In genomic region chr1:160797163-160797797, GRCh38 we compare ENCODE assay signal across 14 cellular contexts. TPM values are rescaled to one million over a fixed set of nuclear protein-coding genes. Genes with fewer than 3 reads are reported as not detected.
DNase-seq lines count a peak whose midpoint lies in the region; ATAC-seq and TF ChIP-seq lines count a peak whose summit lies in the region.
"Had no signal": no experiment of that assay in that cellular context is flagged by ENCODE, and none has a peak within 500 bp of the region (broad histone marks: within the 10 kb centered on the region; RNA-seq: fewer than 3 reads in every experiment).

No MANE protein-coding gene starts in this region.

- H3K36me3 Mint-ChIP-seq in activated CD4-positive, alpha-beta T cell treated with anti-CD3 and anti-CD28 coated beads for 36 hours (ENCODE audit: low read depth), result no peaks in the 10 kb centered on the region
- H3K36me3 Mint-ChIP-seq in activated T-helper 17 cell treated with anti-CD3 and anti-CD28 coated beads, Interleukin-2, amount 50 U/mL, for 72 hours (ENCODE audit: low read depth), result peaks cover 10% of the 10 kb centered on the region
- peaks cover 11% of the 10 kb centered on the region for H3K36me3 Mint-ChIP-seq in stimulated activated effector memory CD8-positive, alpha-beta T cell treated with anti-CD3 and anti-CD28 coated beads, Interleukin-12 subunit alpha, Interleukin-12 subunit beta, amount 100 ng/mL, for 72 hours

- no peaks in the 10 kb centered on the region for H3K9me3 Mint-ChIP-seq in activated CD4-positive, alpha-beta T cell treated with anti-CD3 and anti-CD28 coated beads for 36 hours (ENCODE audit: low read depth)
- no peaks in the 10 kb centered on the region for H3K9me3 Mint-ChIP-seq in activated T-helper 17 cell treated with anti-CD3 and anti-CD28 coated beads, Interleukin-2, amount 50 U/mL, for 72 hours
- H3K9me3 Mint-ChIP-seq in stimulated activated effector memory CD8-positive, alpha-beta T cell treated with anti-CD3 and anti-CD28 coated beads, Interleukin-12 subunit alpha, Interleukin-12 subunit beta, amount 100 ng/mL, for 72 hours, result no peaks in the 10 kb centered on the region

- peak overlapping the region; percentile 95 for H3K27ac Mint-ChIP-seq in activated CD4-positive, alpha-beta T cell treated with anti-CD3 and anti-CD28 coated beads for 36 hours
- H3K27ac Mint-ChIP-seq in activated T-helper 17 cell treated with anti-CD3 and anti-CD28 coated beads, Interleukin-2, amount 50 U/mL, for 72 hours, result peak overlapping the region; percentile 82
- peak overlapping the region; percentile 69 for H3K27ac Mint-ChIP-seq in stimulated activated effector memory CD8-positive, alpha-beta T cell treated with anti-CD3 and anti-CD28 coated beads, Interleukin-12 subunit alpha, Interleukin-12 subunit beta, amount 100 ng/mL, for 72 hours

- intact Hi-C loops in activated CD4-positive, alpha-beta T cell treated with anti-CD3 and anti-CD28 coated beads for 36 hours (cut with DNase I, micrococcal nuclease), result loop anchor here (2.0 to 5.0 kb wide), 8 partner anchors 14 to 345 kb away; partner anchors contain the start of genes CD48 (in 1 of the 2) and SLAMF6 (in 1 of the 2)

- H3K27me3 ChIP-seq in foreskin keratinocyte, result peaks cover 3% of the 10 kb centered on the region
- H3K27me3 ChIP-seq: tibial artery had no signal

- H3K27me3 Mint-ChIP-seq in activated CD4-positive, alpha-beta T cell treated with anti-CD3 and anti-CD28 coated beads for 36 hours, result no peaks in the 10 kb centered on the region
- no peaks in the 10 kb centered on the region for H3K27me3 Mint-ChIP-seq in activated T-helper 17 cell treated with anti-CD3 and anti-CD28 coated beads, Interleukin-2, amount 50 U/mL, for 72 hours

- POLR2A ChIA-PET in activated CD4-positive, alpha-beta T cell treated with anti-CD3 and anti-CD28 coated beads for 36 hours (lab: Charles Lee), result interaction anchor here (0.6 to 1.2 kb wide), 6 partner anchors 27 to 243 kb away, joined by 3 to 4 read pairs (median 3); no protein-coding TSS in a partner anchor

- CTCF ChIA-PET in activated CD4-positive, alpha-beta T cell treated with anti-CD3 and anti-CD28 coated beads for 36 hours (lab: Charles Lee), result interaction anchor here (0.5 to 7.3 kb wide), 19 partner anchors 9 to 271 kb away, joined by 3 to 62 read pairs (median 5); no protein-coding TSS in a partner anchor

- H3K4me1 Mint-ChIP-seq in activated CD4-positive, alpha-beta T cell treated with anti-CD3 and anti-CD28 coated beads for 36 hours, result peaks cover 69% of the 10 kb centered on the region
- H3K4me1 Mint-ChIP-seq in activated T-helper 17 cell treated with anti-CD3 and anti-CD28 coated beads, Interleukin-2, amount 50 U/mL, for 72 hours, result peaks cover 65% of the 10 kb centered on the region
- peaks cover 76% of the 10 kb centered on the region for H3K4me1 Mint-ChIP-seq in stimulated activated effector memory CD8-positive, alpha-beta T cell treated with anti-CD3 and anti-CD28 coated beads, Interleukin-12 subunit alpha, Interleukin-12 subunit beta, amount 100 ng/mL, for 72 hours

- H3K4me3 Mint-ChIP-seq in activated CD4-positive, alpha-beta T cell treated with anti-CD3 and anti-CD28 coated beads for 36 hours, result peak overlapping the region; percentile 78
- peak overlapping the region; percentile 83 for H3K4me3 Mint-ChIP-seq in activated T-helper 17 cell treated with anti-CD3 and anti-CD28 coated beads, Interleukin-2, amount 50 U/mL, for 72 hours
- peak overlapping the region; percentile 73 for H3K4me3 Mint-ChIP-seq in stimulated activated effector memory CD8-positive, alpha-beta T cell treated with anti-CD3 and anti-CD28 coated beads, Interleukin-12 subunit alpha, Interleukin-12 subunit beta, amount 100 ng/mL, for 72 hours

- H3K27ac ChIP-seq in foreskin keratinocyte, result no peak overlapping the region
- H3K27ac ChIP-seq: 22Rv1, PC-9, tibial artery had no signal

- no peaks in the 10 kb centered on the region for H3K4me1 ChIP-seq in foreskin keratinocyte
- H3K4me1 ChIP-seq: tibial artery had no signal

- DNase-seq in activated CD4-positive, alpha-beta T cell treated with anti-CD3 and anti-CD28 coated beads for 36 hours, result no peak
- no peak for DNase-seq in activated CD4-positive, alpha-beta T cell treated with anti-CD3 and anti-CD28 coated beads for 4 hours
- peak in 1 of 2 donors; percentile 51 for DNase-seq in stimulated activated effector memory CD8-positive, alpha-beta T cell treated with anti-CD3 and anti-CD28 coated beads, Interleukin-12 subunit alpha, Interleukin-12 subunit beta, amount 100 ng/mL, for 72 hours (ENCODE audit: low spot score in 2 of 2)
- DNase-seq in foreskin keratinocyte, result no peak
- DNase-seq in amygdala (lab: John Stamatoyannopoulos, UW), result no peak
- DNase-seq in EL, result no peak
- DNase-seq: NCI-H1694 treated with DMSO at 0.1 percent for 48 hours, tibial artery had no signal

- TF ChIP-seq CTCF in foreskin keratinocyte (conservative IDR thresholded peaks at IDR 0.05), result no peak

- ATAC-seq in activated CD4-positive, alpha-beta T cell treated with anti-CD3 and anti-CD28 coated beads for 36 hours, result no peak
- peak; percentile 44 for ATAC-seq in HG02759 (IDR thresholded peaks at IDR 0.05; ENCODE audit: unreplicated experiment)
- peak; percentile 5 for ATAC-seq in activated T-helper 17 cell treated with anti-CD3 and anti-CD28 coated beads, Interleukin-2, amount 50 U/mL, for 72 hours (replicated peaks)
- peak; percentile 1 for ATAC-seq in stimulated activated effector memory CD8-positive, alpha-beta T cell treated with anti-CD3 and anti-CD28 coated beads, Interleukin-12 subunit alpha, Interleukin-12 subunit beta, amount 100 ng/mL, for 72 hours
- no peak for ATAC-seq in foreskin keratinocyte

RNA-seq across cellular contexts. Expression of gene LY9, which starts 1.3 kb away (rescaled TPM):
- total RNA-seq in activated CD4-positive, alpha-beta T cell treated with anti-CD3 and anti-CD28 coated beads for 36 hours, result 10 to 100 TPM in 1 of 2 experiments, 1 to 10 TPM in 1; 10.0 to 11.0 TPM
- 1 to 10 TPM; 1.9 to 3.2 TPM for total RNA-seq in activated T-helper 17 cell treated with anti-CD3 and anti-CD28 coated beads, Interleukin-2, amount 50 U/mL, for 72 hours
- total RNA-seq in foreskin keratinocyte, result not detected in 2 replicates
- not detected in 2 replicates for polyA plus RNA-seq in foreskin keratinocyte
- total RNA-seq: HT1080, lung microvascular endothelial cell had no signal

RNA-seq across cellular contexts. Expression of gene SLAMF7, which starts 58.2 kb away (rescaled TPM):
- 10 to 100 TPM; 35.9 to 40.3 TPM for total RNA-seq in activated CD4-positive, alpha-beta T cell treated with anti-CD3 and anti-CD28 coated beads for 36 hours
- 10 to 100 TPM in 1 of 2 donors, 1 to 10 TPM in 1; 4.5 to 15.0 TPM for total RNA-seq in activated T-helper 17 cell treated with anti-CD3 and anti-CD28 coated beads, Interleukin-2, amount 50 U/mL, for 72 hours
- total RNA-seq in foreskin keratinocyte, result 4.7 and 8.7 TPM in 2 replicates
- 3.1 and 5.4 TPM in 2 replicates for polyA plus RNA-seq in foreskin keratinocyte
- total RNA-seq: lung microvascular endothelial cell had no signal

Comparison
In these comparisons a context has a peak if more than half of its experiments do, and no peak if none do; other contexts are left out.
1. ATAC-seq: peak in HG02759 (single experiment), activated T-helper 17 cell treated with anti-CD3 and anti-CD28 coated beads, Interleukin-2, amount 50 U/mL, for 72 hours (single experiment) and stimulated activated effector memory CD8-positive, alpha-beta T cell treated with anti-CD3 and anti-CD28 coated beads, Interleukin-12 subunit alpha, Interleukin-12 subunit beta, amount 100 ng/mL, for 72 hours (single experiment); none in activated CD4-positive, alpha-beta T cell treated with anti-CD3 and anti-CD28 coated beads for 36 hours (single experiment) and foreskin keratinocyte (single experiment).
2. Peak in every context shown above with its lines, with median percentiles within 50 percentile points of each other: H3K27ac Mint-ChIP-seq and H3K4me3 Mint-ChIP-seq.